Comparison of ENCODE assay signal across 8 cellular contexts in genomic region chr19:56594783-56595547, GRCh38. TPM values are rescaled to one million over a fixed set of nuclear protein-coding genes. Genes with fewer than 3 reads are reported as not detected.
DNase-seq lines count a peak whose midpoint lies in the region; ATAC-seq, FAIRE-seq and TF ChIP-seq lines count a peak whose summit lies in the region.

TSS of gene ZNF71 (plus strand) at chr19:56595302. CDS start at chr19:56601559, 6,257 bp downstream.

- DNase-seq in NCI-H2227 (lab: John Stamatoyannopoulos, UW; ENCODE audit: unreplicated experiment) (peak; percentile 99), cerebellar cortex (ENCODE audit: low spot score) (peak; percentile 87), keratinocyte (ENCODE audit: low read depth, low spot score) (peak; percentile 41)
- DNase-seq in stimulated activated CD4-positive, alpha-beta T cell treated with anti-CD3 and anti-CD28 coated beads, Interleukin-12 subunit alpha, Interleukin-12 subunit beta, amount 100 ng/mL, for 4 hours: peak; percentile 88

- no peak for FAIRE-seq in keratinocyte (lab: Jason Lieb, UNC)

- H3K9ac ChIP-seq in keratinocyte (ENCODE audit: control insufficient read depth, extremely low read depth, insufficient read depth, low read length): peak within 1 kb of the TSS; percentile 79

- peaks cover 0 to 1% of the 10 kb centered on the region in 2 experiments for H3K36me3 ChIP-seq in keratinocyte (ENCODE audit: control insufficient read depth in 2 of 2, extremely low read depth in 1 of 2, insufficient read depth in 2 of 2, low read length in 2 of 2)

- H3K9me1 ChIP-seq in keratinocyte (ENCODE audit: control insufficient read depth, extremely low read depth, insufficient read depth, low read length): no peaks in the 10 kb centered on the region

- H2AFZ ChIP-seq in keratinocyte (ENCODE audit: control insufficient read depth, low read length): peak within 1 kb of the TSS; percentile 96

- H3K27me3 ChIP-seq in keratinocyte (ENCODE audit: control insufficient read depth, extremely low read depth, insufficient read depth, low read length): no peaks in the 10 kb centered on the region

- H3K9me3 ChIP-seq in keratinocyte (ENCODE audit: control insufficient read depth, low read depth, low read length): peaks cover under 1% of the 10 kb centered on the region

- ATAC-seq in GM18520 (IDR thresholded peaks at IDR 0.05; ENCODE audit: unreplicated experiment) (peak; percentile 67), HG03097 (IDR thresholded peaks at IDR 0.05; ENCODE audit: low FRiP score, unreplicated experiment) (peak; percentile 87)
- ATAC-seq in activated CD4-positive, CD25-positive, alpha-beta regulatory T cell treated with anti-CD3 and anti-CD28 coated beads, Interleukin-2, amount 50 U/mL, for 24 hours: peak; percentile 95 to 96

- H3K79me2 ChIP-seq in keratinocyte (ENCODE audit: control insufficient read depth, insufficient read depth, low read length): peaks cover 31% of the 10 kb centered on the region

- peaks cover 4% of the 10 kb centered on the region for H3K4me1 ChIP-seq in keratinocyte (ENCODE audit: control insufficient read depth, extremely low read depth, insufficient read depth, low read length)

- TF ChIP-seq CTCF in 22Rv1 (IDR thresholded peaks at IDR 0.05) (no peak), keratinocyte (optimal IDR thresholded peaks at IDR 0.05 in 1 of 3, IDR thresholded peaks at IDR 0.05 in 1 of 3, conservative IDR thresholded peaks at IDR 0.05 in 1 of 3; ENCODE audit: extremely low read depth in 1 of 3, insufficient read depth in 2 of 3, low read length in 3 of 3) (no peak)

- dilution Hi-C loops in keratinocyte (cut with MboI; ENCODE audit: extremely low pct_ligation_motif_present, low sequenced_read_pairs): no loop called here

- peak within 1 kb of the TSS; percentile 77 to 99 (median 88) for H3K4me3 ChIP-seq in keratinocyte (ENCODE audit: control insufficient read depth in 2 of 3, extremely low read depth in 1 of 3, insufficient read depth in 2 of 3, low read depth in 1 of 3, low read length in 3 of 3)

- no peaks in the 10 kb centered on the region for H4K20me1 ChIP-seq in keratinocyte (ENCODE audit: control insufficient read depth, extremely low read depth, insufficient read depth, low read length)

- peak within 1 kb of the TSS; percentile 61 for H3K4me2 ChIP-seq in keratinocyte (ENCODE audit: control insufficient read depth, extremely low read depth, insufficient read depth, low read depth, low read length)

- peak within 1 kb of the TSS; percentile 37 for H3K27ac ChIP-seq in 22Rv1
- peak within 1 kb of the TSS; percentile 35 for H3K27ac ChIP-seq in keratinocyte (ENCODE audit: control insufficient read depth, insufficient read depth, low read length)

RNA-seq across cellular contexts. Expression of gene ZNF71, which starts in this region (rescaled TPM):
- polyA plus RNA-seq in keratinocyte: 4.8 to 7.6 TPM (median 5.6 TPM) in 3 replicates
- 1.2 TPM for polyA plus RNA-seq in keratinocyte (2011; ENCODE audit: low read depth)
- polyA plus RNA-seq in keratinocyte (2011; cell fraction: cytosol; rRNA removed): 5.9 and 7.6 TPM in 2 replicates
- 7.3 and 7.5 TPM in 2 replicates for polyA plus RNA-seq in keratinocyte (2011; cell fraction: nucleus; rRNA removed)
- 4.1 and 6.0 TPM in 2 replicates for polyA plus RNA-seq in keratinocyte (2012; ENCODE audit: low replicate concordance)
- polyA minus RNA-seq in keratinocyte: 6.4 to 8.9 TPM (median 7.9 TPM) in 3 replicates
- 12.3 TPM for polyA minus RNA-seq in keratinocyte (2011; cell fraction: cytosol; rRNA and poly(A)+ RNA removed)
- 6.4 and 10.3 TPM in 2 replicates for polyA minus RNA-seq in keratinocyte (2011; cell fraction: nucleus; rRNA and poly(A)+ RNA removed)

Comparison
In these comparisons a context has a peak if more than half of its experiments do, and no peak if none do; other contexts are left out.
1. Peak in every context shown above with its lines: DNase-seq, ATAC-seq, H3K4me3 ChIP-seq and H3K27ac ChIP-seq.
2. DNase-seq: peak in every context shown above with its lines; median percentile 99 in NCI-H2227; 88 in stimulated activated CD4-positive, alpha-beta T cell treated with anti-CD3 and anti-CD28 coated beads, Interleukin-12 subunit alpha, Interleukin-12 subunit beta, amount 100 ng/mL, for 4 hours; 87 in cerebellar cortex; 41 in keratinocyte.